8 cellular contexts compared by ENCODE assay signal in genomic region chr17:47099987-47100711, GRCh38.
A peak's percentile ranks its signal among the peaks of the same experiment; 100 is the strongest.
DNase-seq lines count a peak whose midpoint lies in the region; ATAC-seq and TF ChIP-seq lines count a peak whose summit lies in the region.

No MANE protein-coding gene starts in this region.

- H3K9ac ChIP-seq in BLaER1: peak overlapping the region; percentile 91

- H3K4me3 ChIP-seq in BLaER1 (peak overlapping the region; percentile 88), coronary artery (peak overlapping the region; percentile 98)

- H3K27ac ChIP-seq in BLaER1 (peak overlapping the region; percentile 90), coronary artery (peak overlapping the region; percentile 73 to 85)

- H3K27me3 ChIP-seq in BLaER1: no peaks in the 10 kb centered on the region

- no peak for TF ChIP-seq CTCF in coronary artery (IDR thresholded peaks at IDR 0.05)

- H4K20me1 ChIP-seq in BLaER1: no peaks in the 10 kb centered on the region; the same call in 1 of the 2 replicates

- 0 out of 2 replicates have a peak, but pooled peaks cover 5% of the 10 kb centered on the region for H3K36me3 ChIP-seq in BLaER1

- peak; percentile 97 for ATAC-seq in GM19324 (IDR thresholded peaks at IDR 0.05; ENCODE audit: low FRiP score, unreplicated experiment)
- ATAC-seq in HG03460 (IDR thresholded peaks at IDR 0.05; ENCODE audit: unreplicated experiment): peak; percentile 96

- H3K4me1 ChIP-seq in BLaER1: peaks cover 34% of the 10 kb centered on the region

- peak overlapping the region; percentile 85 for H3K4me2 ChIP-seq in BLaER1

- no peaks in the 10 kb centered on the region for H3K9me3 ChIP-seq in BLaER1

- DNase-seq in NCI-H524 treated with DMSO at 0.1 percent for 48 hours (lab: John Stamatoyannopoulos, UW) (peak; percentile 76), coronary artery (ENCODE audit: low spot score) (peak; percentile 92), left kidney (ENCODE audit: low read depth, low spot score) (peak; percentile 97)
- DNase-seq in activated CD4-positive, alpha-beta T cell treated with anti-CD3 and anti-CD28 coated beads for 48 hours: peak; percentile 94
- peak; percentile 90 for DNase-seq in stimulated activated CD4-positive, alpha-beta T cell treated with anti-CD3 and anti-CD28 coated beads, Interleukin-1b, Interleukin-23, amount 100 ng/mL, for 48 hours

Comparison
In these comparisons a context has a peak if more than half of its experiments do, and no peak if none do; other contexts are left out.
1. Peak in every context shown above with its lines: DNase-seq, ATAC-seq, H3K4me3 ChIP-seq and H3K27ac ChIP-seq.